In genomic region chr18:63422087-63422861, GRCh38 we compare ENCODE assay signal across 1 cellular context.
TF ChIP-seq lines count a peak whose summit lies in the region.

VPS4B (minus strand) TSS chr18:63422476; CDS start chr18:63422259, 217 bp downstream.

TF ChIP-seq in GM12878, 131 proteins besides CTCF, POLR2A, EP300 and RAD21 (continued from another document and continues in another):
- TF ChIP-seq EED (IDR thresholded peaks at IDR 0.05; ENCODE audit: low read depth) (peak; percentile 71), ETV6 (conservative IDR thresholded peaks at IDR 0.05 in 1 of 2, IDR thresholded peaks at IDR 0.05 in 1 of 2; ENCODE audit: borderline replicate concordance in 1 of 2, low read depth in 1 of 2) (no peak), SIN3A (IDR thresholded peaks at IDR 0.05; ENCODE audit: low read depth, low read length) (peak; percentile 77), TCF7 (IDR thresholded peaks at IDR 0.05; ENCODE audit: borderline replicate concordance) (no peak), ZNF217 (IDR thresholded peaks at IDR 0.05) (no peak), NRF1 (conservative IDR thresholded peaks at IDR 0.05; ENCODE audit: low read depth, low read length) (peak; percentile 94), BRCA1 (IDR thresholded peaks at IDR 0.05; ENCODE audit: low read depth, low read length) (no peak), CHD1 (IDR thresholded peaks at IDR 0.05; ENCODE audit: low read depth, low read length) (no peak), POU2F2 (IDR thresholded peaks at IDR 0.05; ENCODE audit: borderline replicate concordance, low read depth, low read length) (peak; percentile 41; the same call in 2 of the 3 replicates), NR2C1 (IDR thresholded peaks at IDR 0.05) (peak; percentile 70; the same call in 1 of the 2 replicates), ZBED1 (IDR thresholded peaks at IDR 0.05; ENCODE audit: borderline replicate concordance) (no peak), CEBPB (IDR thresholded peaks at IDR 0.05; ENCODE audit: borderline replicate concordance in 1 of 2, low read depth in 2 of 2, low read length in 2 of 2) (no peak), RAD51 (IDR thresholded peaks at IDR 0.05) (peak; percentile 31; the same call in 1 of the 2 replicates), HDGF (IDR thresholded peaks at IDR 0.05) (peak; percentile 44; the same call in 1 of the 2 replicates), IKZF1 (conservative IDR thresholded peaks at IDR 0.05) (peak; percentile 97), KLF5 (IDR thresholded peaks at IDR 0.05; ENCODE audit: partially characterized antibody) (no peak), JUND (IDR thresholded peaks at IDR 0.05; ENCODE audit: low read depth, low read length) (no peak), ZBTB40 (IDR thresholded peaks at IDR 0.05; ENCODE audit: borderline replicate concordance) (peak; percentile 93), SRF (IDR thresholded peaks at IDR 0.05; ENCODE audit: low read depth in 2 of 2, low read length in 2 of 2) (peak in 1 of 2 experiments; percentile 73; a peak in 2 of 4 replicates), SUPT20H (IDR thresholded peaks at IDR 0.05; ENCODE audit: borderline replicate concordance, control insufficient read depth, low read depth, low read length) (no peak), ATF2 (IDR thresholded peaks at IDR 0.05; ENCODE audit: low read length) (no peak), ELK1 (IDR thresholded peaks at IDR 0.05; ENCODE audit: low read depth, low read length) (peak; percentile 89), MEF2A (IDR thresholded peaks at IDR 0.05; ENCODE audit: insufficient read depth, low read depth, low read length) (peak; percentile 41; the same call in 1 of the 2 replicates), PAX5 (IDR thresholded peaks at IDR 0.05; ENCODE audit: borderline replicate concordance, low read depth, low read length) (peak; percentile 31; the same call in 1 of the 2 replicates), BCLAF1 (IDR thresholded peaks at IDR 0.05) (no peak), BACH1 (IDR thresholded peaks at IDR 0.05; ENCODE audit: borderline replicate concordance) (peak; percentile 52; the same call in 1 of the 2 replicates), NFYA (IDR thresholded peaks at IDR 0.05; ENCODE audit: borderline replicate concordance, low read depth, low read length) (peak; percentile 9; the same call in 1 of the 2 replicates), ZNF274 (IDR thresholded peaks at IDR 0.05; ENCODE audit: insufficient read depth, insufficient read length) (no peak), PRDM15 (CRISPR knock-in tag; IDR thresholded peaks at IDR 0.05) (no peak), BMI1 (IDR thresholded peaks at IDR 0.05; ENCODE audit: borderline replicate concordance) (no peak), CHD2 (IDR thresholded peaks at IDR 0.05; ENCODE audit: borderline replicate concordance, low read depth, low read length) (peak; percentile 92), ZBTB4 (CRISPR knock-in tag; IDR thresholded peaks at IDR 0.05) (no peak), NKRF (conservative IDR thresholded peaks at IDR 0.05) (peak; percentile 83), NR2F1 (conservative IDR thresholded peaks at IDR 0.05) (no peak), LARP7 (IDR thresholded peaks at IDR 0.05) (no peak), SREBF1 (IDR thresholded peaks at IDR 0.05; ENCODE audit: low read length) (no peak), MTA2 (IDR thresholded peaks at IDR 0.05; ENCODE audit: low read depth) (no peak), CBFB (IDR thresholded peaks at IDR 0.05; ENCODE audit: low read depth) (peak; percentile 72), CBX3 (IDR thresholded peaks at IDR 0.05; ENCODE audit: borderline replicate concordance, low read depth) (no peak), MTA3 (IDR thresholded peaks at IDR 0.05; ENCODE audit: borderline replicate concordance, low read length) (no peak), FOXK2 (IDR thresholded peaks at IDR 0.05) (peak; percentile 72), BCL3 (IDR thresholded peaks at IDR 0.05; ENCODE audit: borderline replicate concordance, insufficient read depth, low read depth, low read length, poor library complexity, severe bottlenecking) (no peak)
